Comparison of ENCODE assay signal across 1 cellular context in genomic region chrX:29653721-29654120, GRCh38.
TF ChIP-seq lines count a peak whose summit lies in the region.

No MANE protein-coding gene starts in this region.

TF ChIP-seq in SK-N-SH, 30 proteins besides CTCF, POLR2A, EP300 and RAD21 (continued from another document):
- TF ChIP-seq, protein P1, sequence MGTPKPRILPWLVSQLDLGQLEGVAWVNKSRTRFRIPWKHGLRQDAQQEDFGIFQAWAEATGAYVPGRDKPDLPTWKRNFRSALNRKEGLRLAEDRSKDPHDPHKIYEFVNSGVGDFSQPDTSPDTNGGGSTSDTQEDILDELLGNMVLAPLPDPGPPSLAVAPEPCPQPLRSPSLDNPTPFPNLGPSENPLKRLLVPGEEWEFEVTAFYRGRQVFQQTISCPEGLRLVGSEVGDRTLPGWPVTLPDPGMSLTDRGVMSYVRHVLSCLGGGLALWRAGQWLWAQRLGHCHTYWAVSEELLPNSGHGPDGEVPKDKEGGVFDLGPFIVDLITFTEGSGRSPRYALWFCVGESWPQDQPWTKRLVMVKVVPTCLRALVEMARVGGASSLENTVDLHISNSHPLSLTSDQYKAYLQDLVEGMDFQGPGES (IDR thresholded peaks at IDR 0.05; ENCODE audit: low read depth, low read length) = no peak
- TF ChIP-seq MXI1 (IDR thresholded peaks at IDR 0.05; ENCODE audit: low read depth, low read length) (no peak), GATA2 (CRISPR knock-in tag; IDR thresholded peaks at IDR 0.05) (no peak), ELF1 (IDR thresholded peaks at IDR 0.05) (no peak), TCF12 (IDR thresholded peaks at IDR 0.05) (no peak), CHD2 (IDR thresholded peaks at IDR 0.05; ENCODE audit: low read length, partially characterized antibody) (no peak), EZH2phosphoT487 (IDR thresholded peaks at IDR 0.05; ENCODE audit: borderline replicate concordance, low read depth) (no peak), USF2 (IDR thresholded peaks at IDR 0.05; ENCODE audit: borderline replicate concordance, low read depth, low read length) (no peak), RFX5 (IDR thresholded peaks at IDR 0.05; ENCODE audit: low read length) (no peak)
TF ChIP-seq in SK-N-SH: peak in this region for 0.
